ENCODE assay signal across 14 cellular contexts in the genomic region with DNA sequence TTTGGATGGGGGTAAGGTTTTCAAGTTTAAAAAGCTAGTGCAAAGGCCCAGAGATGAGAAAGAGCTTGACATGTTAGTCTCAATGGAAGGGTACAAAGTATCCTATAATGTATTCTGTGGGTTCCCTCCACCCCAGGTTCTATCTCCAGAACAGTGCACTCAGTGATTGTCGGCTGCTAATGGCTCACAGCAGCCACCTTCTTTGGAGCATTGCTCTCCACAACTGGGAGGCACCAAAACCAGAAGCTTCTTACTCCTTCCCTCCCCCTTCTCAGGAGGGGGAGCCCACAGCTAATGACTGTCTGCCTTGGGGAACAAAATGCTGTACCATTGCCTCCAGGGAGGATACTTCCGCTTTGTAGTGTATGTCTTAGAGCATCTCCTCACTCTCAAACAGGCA.
A peak's percentile ranks its signal among the peaks of the same experiment; 100 is the strongest.
DNase-seq lines count a peak whose midpoint lies in the region; ATAC-seq and TF ChIP-seq lines count a peak whose summit lies in the region.
"Had no signal": no experiment of that assay in that cellular context is flagged by ENCODE, and none has a peak within 500 bp of the region (broad histone marks: within the 10 kb centered on the region; RNA-seq: fewer than 3 reads in every experiment).

No MANE protein-coding gene starts in this region.

- no peak overlapping the region for H3K9ac ChIP-seq in OCI-LY3 (ENCODE audit: low read length)

- H3K79me2 ChIP-seq in OCI-LY3 (ENCODE audit: low read length), result no peaks in the 10 kb centered on the region

- no peaks in the 10 kb centered on the region for H4K20me1 ChIP-seq in OCI-LY3 (ENCODE audit: insufficient read depth, low read length)

- H3K4me1 ChIP-seq in OCI-LY3 (ENCODE audit: low read length) (peaks cover 18% of the 10 kb centered on the region), mucosa of descending colon (ENCODE audit: low read depth) (no peaks in the 10 kb centered on the region), esophagus squamous epithelium (no peaks in the 10 kb centered on the region)

- ATAC-seq in GM19025 (IDR thresholded peaks at IDR 0.05; ENCODE audit: low read depth, unreplicated experiment) (peak; percentile 26), HG02798 (IDR thresholded peaks at IDR 0.05; ENCODE audit: poor library complexity, unreplicated experiment) (peak; percentile 28), left cardiac atrium (no peak), mucosa of descending colon (no peak)

- H3K27ac ChIP-seq in OCI-LY3 (ENCODE audit: low read length) (no peak overlapping the region), esophagus squamous epithelium (no peak overlapping the region)
- H3K27ac ChIP-seq: PC-9 had no signal

- WGBS in esophagus squamous epithelium, 2 donors, result 0 to 92% methylated on average over 1 to 2 of the region's 2 CpGs

- no peaks in the 10 kb centered on the region for H3K36me3 ChIP-seq in OCI-LY3 (replicated peaks; ENCODE audit: low read depth, low read length)
- H3K36me3 ChIP-seq in mucosa of descending colon (ENCODE audit: low read depth), result no peaks in the 10 kb centered on the region
- H3K36me3 ChIP-seq in esophagus squamous epithelium, result no peaks in the 10 kb centered on the region

- intact Hi-C loops in left cardiac atrium (cut with DNase I), result no loop called here
- intact Hi-C loops in mucosa of descending colon (cut with DNase I, micrococcal nuclease), result no loop called here
- intact Hi-C loops in esophagus squamous epithelium (cut with DNase I), result no loop called here

- no peak overlapping the region; the same call in 1 of the 2 replicates for H2AFZ ChIP-seq in OCI-LY3 (ENCODE audit: low read depth, low read length)
- H2AFZ ChIP-seq: PC-9 had no signal

- H3K4me3 ChIP-seq in GM12865 (ENCODE audit: low read depth, low read length) (no peak overlapping the region), OCI-LY3 (ENCODE audit: low read length) (no peak overlapping the region), mucosa of descending colon (no peak overlapping the region), esophagus squamous epithelium (no peak overlapping the region)
- H3K4me3 ChIP-seq: PC-9 had no signal

- H3K27me3 ChIP-seq in OCI-LY3 (ENCODE audit: low read depth, low read length) (peaks cover 38% of the 10 kb centered on the region), esophagus squamous epithelium (no peaks in the 10 kb centered on the region)

- TF ChIP-seq CTCF in GM12865 (IDR thresholded peaks at IDR 0.05; ENCODE audit: insufficient read depth, low read depth, low read length, missing control alignments), result no peak
- no peak for TF ChIP-seq CTCF in OCI-LY3 (IDR thresholded peaks at IDR 0.05; ENCODE audit: low read depth, low read length)
- TF ChIP-seq CTCF in mucosa of descending colon (IDR thresholded peaks at IDR 0.05), result no peak
- no peak for TF ChIP-seq CTCF in esophagus squamous epithelium (IDR thresholded peaks at IDR 0.05)

- H3K9me3 ChIP-seq in OCI-LY3 (ENCODE audit: insufficient read depth, low read length), result no peaks in the 10 kb centered on the region
- H3K9me3 ChIP-seq in mucosa of descending colon, result no peaks in the 10 kb centered on the region
- H3K9me3 ChIP-seq in esophagus squamous epithelium, result no peaks in the 10 kb centered on the region

- H3K4me2 ChIP-seq in OCI-LY3 (ENCODE audit: low read length), result peak overlapping the region; percentile 47
- H3K4me2 ChIP-seq: PC-9 had no signal

- DNase-seq in GM12865 (ENCODE audit: low read depth), result peak; percentile 32
- no peak for DNase-seq in left cardiac atrium
- no peak for DNase-seq in mucosa of descending colon
- no peak for DNase-seq in SKM-1 (lab: John Stamatoyannopoulos, UW; ENCODE audit: unreplicated experiment)
- DNase-seq in esophagus squamous epithelium (lab: John Stamatoyannopoulos, UW), result no peak
- DNase-seq: DMS53; erythroblast; NCI-H1092; NCI-H226; PC-9; stimulated activated CD4-positive, alpha-beta T cell treated with anti-CD3 and anti-CD28 coated beads, Interleukin-4, amount 100 ng/mL, for 4 hours had no signal

- TF ChIP-seq POLR2A in esophagus squamous epithelium (IDR thresholded peaks at IDR 0.05), result no peak

Comparison
In these comparisons a context has a peak if more than half of its experiments do, and no peak if none do; other contexts are left out.
1. ATAC-seq: peak in GM19025 (single experiment) and HG02798 (single experiment); none in left cardiac atrium (0 of 2) and mucosa of descending colon (single experiment).